25 cellular contexts compared by ENCODE assay signal in the genomic region with DNA sequence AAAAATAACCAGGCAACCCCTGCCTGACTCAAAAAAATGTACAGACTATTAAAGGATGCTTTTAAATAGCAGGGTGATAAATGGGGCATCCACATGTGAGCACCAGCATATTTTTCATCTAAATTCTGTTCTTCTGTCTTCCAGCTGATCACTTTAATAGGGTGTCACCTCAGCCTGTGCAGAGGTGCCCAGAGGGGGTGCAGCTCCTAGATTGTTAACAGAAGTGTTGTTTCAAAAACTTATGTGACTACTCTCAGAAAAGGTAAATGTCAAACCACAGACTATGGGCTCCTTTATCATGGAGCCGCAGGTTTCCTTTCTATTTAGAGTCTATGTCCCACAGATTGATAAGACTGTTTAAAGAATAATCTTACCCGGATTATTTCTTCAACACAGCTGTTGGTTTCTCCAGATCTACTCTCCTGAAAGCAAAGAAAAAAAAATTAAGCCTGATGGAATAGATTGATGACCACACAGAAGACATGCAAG.
"Had no signal": no experiment of that assay in that cellular context is flagged by ENCODE, and none has a peak within 500 bp of the region (broad histone marks: within the 10 kb centered on the region; RNA-seq: fewer than 3 reads in every experiment).

No MANE protein-coding gene starts in this region.

- H3K79me2 ChIP-seq: parathyroid adenoma had no signal

- H2AFZ ChIP-seq: neural progenitor cell, parathyroid adenoma had no signal

- H3K4me3 Mint-ChIP-seq: activated naive CD8-positive, alpha-beta T cell treated with anti-CD3 and anti-CD28 coated beads, Interleukin-2, amount 50 U/mL, for 24 hours; activated T-helper 17 cell treated with anti-CD3 and anti-CD28 coated beads, Interleukin-2, amount 50 U/mL, for 72 hours; immature natural killer cell; neural progenitor cell; stimulated activated memory B cell treated with anti-CD40 and anti-IgM and Interleukin-4, amounts not matched to agents 10 μg/mL and 1 μg/mL and 100 μg/mL, for 72 hours; T-helper 2 cell treated with Interferon-gamma antibody and Interleukin-4, amounts not matched to agents 5 μg/mL and 100 μg/mL, for 36 hours had no signal

- H3K27me3 Mint-ChIP-seq: activated naive CD8-positive, alpha-beta T cell treated with anti-CD3 and anti-CD28 coated beads, Interleukin-2, amount 50 U/mL, for 24 hours; activated T-helper 17 cell treated with anti-CD3 and anti-CD28 coated beads, Interleukin-2, amount 50 U/mL, for 72 hours; stimulated activated memory B cell treated with anti-CD40 and anti-IgM and Interleukin-4, amounts not matched to agents 10 μg/mL and 1 μg/mL and 100 μg/mL, for 72 hours had no signal

- H3K27me3 ChIP-seq: brain microvascular endothelial cell, colonic mucosa, gastrocnemius medialis, neural progenitor cell, spleen, upper lobe of left lung had no signal

- H3K36me3 Mint-ChIP-seq: immature natural killer cell had no signal

- H3K4me3 ChIP-seq: colonic mucosa, gastrocnemius medialis, left ventricle myocardium inferior, neural progenitor cell, spleen, thoracic aorta, upper lobe of left lung had no signal

- H3K36me3 ChIP-seq: brain microvascular endothelial cell, colonic mucosa, gastrocnemius medialis, left ventricle myocardium inferior, neural progenitor cell, thoracic aorta, upper lobe of left lung had no signal

- DNase-seq: activated CD4-positive, alpha-beta T cell treated with anti-CD3 and anti-CD28 coated beads, Interleukin-2, amount 50 U/mL, for 1 hour; activated CD4-positive, CD25-positive, alpha-beta regulatory T cell treated with anti-CD3 and anti-CD28 coated beads, Interleukin-2, amount 50 U/mL, for 72 hours; activated naive CD4-positive, alpha-beta T cell; activated naive CD8-positive, alpha-beta T cell treated with anti-CD3 and anti-CD28 coated beads, Interleukin-2, amount 50 U/mL, for 24 hours; activated T-cell treated with anti-CD3 and anti-CD28 coated beads for 4 hours; anterior cingulate cortex; brain microvascular endothelial cell; central memory CD4-positive, alpha-beta T cell; colonic mucosa; gastrocnemius medialis; head of caudate nucleus; immature natural killer cell; kidney glomerular epithelial cell; left ventricle myocardium inferior; mammary epithelial cell; spleen; stimulated activated CD4-positive, alpha-beta T cell treated with anti-CD3 and anti-CD28 coated beads, Interleukin-4, amount 100 ng/mL, for 4 hours; upper lobe of left lung had no signal

- H3K27ac Mint-ChIP-seq: activated naive CD8-positive, alpha-beta T cell treated with anti-CD3 and anti-CD28 coated beads, Interleukin-2, amount 50 U/mL, for 24 hours; activated T-helper 17 cell treated with anti-CD3 and anti-CD28 coated beads, Interleukin-2, amount 50 U/mL, for 72 hours; immature natural killer cell; neural progenitor cell; stimulated activated memory B cell treated with anti-CD40 and anti-IgM and Interleukin-4, amounts not matched to agents 10 μg/mL and 1 μg/mL and 100 μg/mL, for 72 hours; T-helper 2 cell treated with Interferon-gamma antibody and Interleukin-4, amounts not matched to agents 5 μg/mL and 100 μg/mL, for 36 hours had no signal

- H3K9me3 ChIP-seq: colonic mucosa, gastrocnemius medialis, left ventricle myocardium inferior, spleen, thoracic aorta, upper lobe of left lung had no signal

- H3K4me1 Mint-ChIP-seq: activated T-helper 17 cell treated with anti-CD3 and anti-CD28 coated beads, Interleukin-2, amount 50 U/mL, for 72 hours; immature natural killer cell; stimulated activated memory B cell treated with anti-CD40 and anti-IgM and Interleukin-4, amounts not matched to agents 10 μg/mL and 1 μg/mL and 100 μg/mL, for 72 hours had no signal

- H3K4me2 ChIP-seq: neural progenitor cell had no signal

- H3K9ac ChIP-seq: neural progenitor cell, parathyroid adenoma had no signal

- H3K9me3 Mint-ChIP-seq: activated naive CD8-positive, alpha-beta T cell treated with anti-CD3 and anti-CD28 coated beads, Interleukin-2, amount 50 U/mL, for 24 hours; activated T-helper 17 cell treated with anti-CD3 and anti-CD28 coated beads, Interleukin-2, amount 50 U/mL, for 72 hours; immature natural killer cell; stimulated activated memory B cell treated with anti-CD40 and anti-IgM and Interleukin-4, amounts not matched to agents 10 μg/mL and 1 μg/mL and 100 μg/mL, for 72 hours; T-helper 2 cell treated with Interferon-gamma antibody and Interleukin-4, amounts not matched to agents 5 μg/mL and 100 μg/mL, for 36 hours had no signal

- ATAC-seq: activated naive CD8-positive, alpha-beta T cell treated with anti-CD3 and anti-CD28 coated beads, Interleukin-2, amount 50 U/mL, for 24 hours; activated T-helper 17 cell treated with anti-CD3 and anti-CD28 coated beads, Interleukin-2, amount 50 U/mL, for 72 hours; esophagus mucosa; gastrocnemius medialis; stimulated activated memory B cell treated with anti-CD40 and anti-IgM and Interleukin-4, amounts not matched to agents 10 μg/mL and 1 μg/mL and 100 μg/mL, for 72 hours had no signal

- H3K27ac ChIP-seq: brain microvascular endothelial cell, colonic mucosa, gastrocnemius medialis, left ventricle myocardium inferior, neural progenitor cell, parathyroid adenoma, spleen, thoracic aorta, upper lobe of left lung had no signal

- H3K4me1 ChIP-seq: colonic mucosa, gastrocnemius medialis, left ventricle myocardium inferior, neural progenitor cell, parathyroid adenoma, spleen, upper lobe of left lung had no signal
